In genomic region chr11:44570411-44571155, GRCh38 we compare ENCODE assay signal across 15 cellular contexts. TPM values are rescaled to one million over a fixed set of nuclear protein-coding genes. Genes with fewer than 3 reads are reported as not detected.
DNase-seq lines count a peak whose midpoint lies in the region; ATAC-seq and TF ChIP-seq lines count a peak whose summit lies in the region.
"Had no signal": no experiment of that assay in that cellular context is flagged by ENCODE, and none has a peak within 500 bp of the region (broad histone marks: within the 10 kb centered on the region; RNA-seq: fewer than 3 reads in every experiment).

No MANE protein-coding gene starts in this region.

- no peak for ATAC-seq in activated naive CD8-positive, alpha-beta T cell treated with anti-CD3 and anti-CD28 coated beads, Interleukin-2, amount 50 U/mL, for 24 hours
- no peak for ATAC-seq in HG03025 (IDR thresholded peaks at IDR 0.05; ENCODE audit: low FRiP score, unreplicated experiment)
- ATAC-seq: HCT116 had no signal

- no CpG with 5 or more reads among the region's 10 CpGs for WGBS in neuronal stem cell (ENCODE audit: extremely low coverage in 2 of 2, insufficient read length in 2 of 2, insufficient replicate concordance in 1 of 2), 2 donors

- no peak overlapping the region for H3K4ac ChIP-seq in neuronal stem cell (ENCODE audit: low read length)

- H3K36me3 ChIP-seq in CD4-positive, alpha-beta memory T cell (ENCODE audit: insufficient read depth, low read length), result no peaks in the 10 kb centered on the region
- no peaks in the 10 kb centered on the region for H3K36me3 ChIP-seq in neuronal stem cell (replicated peaks in 1 of 2; ENCODE audit: control insufficient read depth in 2 of 2, insufficient read depth in 2 of 2, low read length in 2 of 2)
- H3K36me3 ChIP-seq: MG63, Peyer's patch had no signal

- H3K14ac ChIP-seq in neuronal stem cell (ENCODE audit: low read length), result no peak overlapping the region

- H2BK120ac ChIP-seq in neuronal stem cell (ENCODE audit: low read depth, low read length), result no peak overlapping the region

- no peaks in the 10 kb centered on the region for H3K9me3 ChIP-seq in CD4-positive, alpha-beta memory T cell (ENCODE audit: control insufficient read depth in 1 of 2, low read length in 2 of 2)
- no peaks in the 10 kb centered on the region for H3K9me3 ChIP-seq in neuronal stem cell (replicated peaks in 1 of 2; ENCODE audit: control insufficient read depth in 2 of 2, insufficient read depth in 1 of 2, low read depth in 1 of 2, low read length in 2 of 2)
- H3K9me3 ChIP-seq: MG63, Peyer's patch had no signal

- peaks cover 18% of the 10 kb centered on the region for H3K79me1 ChIP-seq in neuronal stem cell (ENCODE audit: low read depth, low read length)

- no peak overlapping the region for H2BK5ac ChIP-seq in neuronal stem cell (ENCODE audit: low read length)

- CTCF ChIA-PET in CD4-positive, alpha-beta memory T cell (lab: Charles Lee; ENCODE audit: partially characterized antibody), result interaction anchor here (0.8 to 22.2 kb wide), 5 partner anchors 12 to 366 kb away, joined by 3 to 699 read pairs (median 26); no protein-coding TSS in a partner anchor

- peaks cover 92% of the 10 kb centered on the region for H3K4me1 ChIP-seq in CD4-positive, alpha-beta memory T cell (ENCODE audit: insufficient read depth, low read length)
- peaks cover under 1 to 46% of the 10 kb centered on the region in 2 donors for H3K4me1 ChIP-seq in neuronal stem cell (ENCODE audit: control insufficient read depth in 2 of 2, insufficient read depth in 1 of 2, low read depth in 1 of 2, low read length in 2 of 2)

- peak overlapping the region; percentile 16 for H3K23ac ChIP-seq in neuronal stem cell (ENCODE audit: low read depth, low read length, poor library complexity)

- H3K4me2 ChIP-seq in neuronal stem cell (ENCODE audit: insufficient read depth, low read length, poor library complexity, severe bottlenecking), result no peak overlapping the region

- H3K27me3 ChIP-seq in CD4-positive, alpha-beta memory T cell (ENCODE audit: insufficient read depth, low read length), result no peaks in the 10 kb centered on the region
- H3K27me3 ChIP-seq in HL-60 (ENCODE audit: insufficient read depth, poor library complexity, severe bottlenecking), result no peaks in the 10 kb centered on the region
- peaks cover 0 to 40% (median 3%) of the 10 kb centered on the region in 3 experiments for H3K27me3 ChIP-seq in neuronal stem cell (ENCODE audit: control insufficient read depth in 3 of 3, insufficient read depth in 3 of 3, low read depth in 1 of 3, low read length in 3 of 3)
- H3K27me3 ChIP-seq: dorsolateral prefrontal cortex, MG63, Peyer's patch had no signal

- no peak for TF ChIP-seq CTCF in HL-60 (IDR thresholded peaks at IDR 0.05; ENCODE audit: insufficient read depth, low read length)

- peak overlapping the region; percentile 34 for H2BK12ac ChIP-seq in neuronal stem cell (ENCODE audit: low read length)

- intact Hi-C loops in CD4-positive, alpha-beta memory T cell (cut with micrococcal nuclease), result no loop called here

- no peaks in the 10 kb centered on the region for H3K9me3 Mint-ChIP-seq in CD4-positive, alpha-beta memory T cell
- peaks cover 4% of the 10 kb centered on the region for H3K9me3 Mint-ChIP-seq in activated naive CD8-positive, alpha-beta T cell treated with anti-CD3 and anti-CD28 coated beads, Interleukin-2, amount 50 U/mL, for 24 hours

- H2BK15ac ChIP-seq in neuronal stem cell (ENCODE audit: low read length), result no peak overlapping the region

- DNase-seq in CD4-positive, alpha-beta memory T cell, result no peak
- DNase-seq in HL-60 (ENCODE audit: low read depth in 1 of 2, low spot score in 1 of 2), result no peak
- no peak for DNase-seq in activated naive CD8-positive, alpha-beta T cell treated with anti-CD3 and anti-CD28 coated beads, Interleukin-2, amount 50 U/mL, for 24 hours
- DNase-seq in neuronal stem cell (ENCODE audit: low spot score), result no peak
- no peak for DNase-seq in NCI-H226
- no peak for DNase-seq in stimulated activated naive CD4-positive, alpha-beta T cell treated with Interleukin-2 at 50 U/mL for 16 hours (lab: John Stamatoyannopoulos, UW)
- no peak for DNase-seq in DMS114 treated with DMSO at 0.1 percent for 48 hours (lab: John Stamatoyannopoulos, UW; ENCODE audit: unreplicated experiment)
- DNase-seq: DMS53; MG63; NCI-H2227 treated with DMSO at 0.1 percent for 48 hours; stimulated activated CD4-positive, alpha-beta T cell treated with anti-CD3 and anti-CD28 coated beads, Interleukin-2, amount 100 ng/mL, for 24 hours had no signal

- peak overlapping the region; percentile 84 to 96 (median 95) for H3K27ac Mint-ChIP-seq in CD4-positive, alpha-beta memory T cell
- H3K27ac Mint-ChIP-seq in activated naive CD8-positive, alpha-beta T cell treated with anti-CD3 and anti-CD28 coated beads, Interleukin-2, amount 50 U/mL, for 24 hours, result peak overlapping the region; percentile 100

- POLR2A ChIA-PET in CD4-positive, alpha-beta memory T cell (lab: Charles Lee; ENCODE audit: partially characterized antibody), result interaction anchor here (1.6 to 18.5 kb wide), 5 partner anchors 11 to 43 kb away, joined by 4 to 397 read pairs (median 7); no protein-coding TSS in a partner anchor

- H3K4me3 ChIP-seq in CD4-positive, alpha-beta memory T cell (ENCODE audit: low read length in 2 of 2), result peak overlapping the region in 1 of 2 donors; percentile 3
- H3K4me3 ChIP-seq in HL-60 (replicated peaks; ENCODE audit: insufficient read depth, low read length) (no peak overlapping the region), neuronal stem cell (ENCODE audit: low read length in 2 of 2) (peak overlapping the region in 1 of 2 donors; percentile 24)
- H3K4me3 ChIP-seq: dorsolateral prefrontal cortex, MG63, Peyer's patch had no signal

- peak overlapping the region; percentile 52 for H2AK5ac ChIP-seq in neuronal stem cell (ENCODE audit: low read depth, low read length)

- H2AFZ ChIP-seq in neuronal stem cell (ENCODE audit: low read length), result no peak overlapping the region

- peaks cover 4 to 41% of the 10 kb centered on the region in 2 donors for H3K36me3 Mint-ChIP-seq in CD4-positive, alpha-beta memory T cell
- H3K36me3 Mint-ChIP-seq in activated naive CD8-positive, alpha-beta T cell treated with anti-CD3 and anti-CD28 coated beads, Interleukin-2, amount 50 U/mL, for 24 hours (ENCODE audit: low read depth), result peaks cover 82% of the 10 kb centered on the region

- H3K27ac ChIP-seq in CD4-positive, alpha-beta memory T cell (ENCODE audit: low read depth, low read length), result peak overlapping the region; percentile 82
- H3K27ac ChIP-seq in HL-60 (replicated peaks) (peak overlapping the region; percentile 32; the same call in 1 of the 2 replicates), neuronal stem cell (replicated peaks; ENCODE audit: low read length) (peak overlapping the region; percentile 9)

- no peak overlapping the region for H4K8ac ChIP-seq in neuronal stem cell (ENCODE audit: low read depth, low read length)

- H4K91ac ChIP-seq in neuronal stem cell (ENCODE audit: low read depth, low read length, poor library complexity), result no peak overlapping the region

- no peaks in the 10 kb centered on the region for H3K27me3 Mint-ChIP-seq in CD4-positive, alpha-beta memory T cell
- no peaks in the 10 kb centered on the region for H3K27me3 Mint-ChIP-seq in activated naive CD8-positive, alpha-beta T cell treated with anti-CD3 and anti-CD28 coated beads, Interleukin-2, amount 50 U/mL, for 24 hours

- peaks cover 83 to 100% (median 93%) of the 10 kb centered on the region in 4 donors for H3K4me1 Mint-ChIP-seq in CD4-positive, alpha-beta memory T cell
- H3K4me1 Mint-ChIP-seq in activated naive CD8-positive, alpha-beta T cell treated with anti-CD3 and anti-CD28 coated beads, Interleukin-2, amount 50 U/mL, for 24 hours, result peaks cover 81% of the 10 kb centered on the region

- peak overlapping the region; percentile 13 to 94 (median 81) for H3K4me3 Mint-ChIP-seq in CD4-positive, alpha-beta memory T cell
- H3K4me3 Mint-ChIP-seq in activated naive CD8-positive, alpha-beta T cell treated with anti-CD3 and anti-CD28 coated beads, Interleukin-2, amount 50 U/mL, for 24 hours, result peak overlapping the region; percentile 96

- peak overlapping the region; percentile 17 for H3K9ac ChIP-seq in neuronal stem cell (ENCODE audit: low read depth, low read length, poor library complexity)

- H3K18ac ChIP-seq in neuronal stem cell (ENCODE audit: low read length), result peak overlapping the region; percentile 5

RNA-seq across cellular contexts. Expression of gene CD82, which starts 5.1 kb away (rescaled TPM):
- total RNA-seq in CD4-positive, alpha-beta memory T cell, result 100 to 1,000 TPM; 130 to 133 TPM
- 100 to 1,000 TPM; 250 to 260 TPM for polyA plus RNA-seq in CD4-positive, alpha-beta memory T cell
- polyA plus RNA-seq in neuronal stem cell (2013, experiment 1 of 2), result 51.9 TPM
- 51.1 TPM for polyA plus RNA-seq in neuronal stem cell (2013, experiment 2 of 2)

Comparison
In these comparisons a context has a peak if more than half of its experiments do, and no peak if none do; other contexts are left out.
1. H3K27ac ChIP-seq: peak in every context shown above with its lines; median percentile 82 in CD4-positive, alpha-beta memory T cell; 32 in HL-60; 9 in neuronal stem cell.